23 cellular contexts compared by ENCODE assay signal in genomic region chr16:4994719-4995434, GRCh38. TPM values are rescaled to one million over a fixed set of nuclear protein-coding genes. Genes with fewer than 3 reads are reported as not detected.
A peak's percentile ranks its signal among the peaks of the same experiment; 100 is the strongest.
DNase-seq lines count a peak whose midpoint lies in the region; ATAC-seq and TF ChIP-seq lines count a peak whose summit lies in the region.
"Had no signal": no experiment of that assay in that cellular context is flagged by ENCODE, and none has a peak within 500 bp of the region (broad histone marks: within the 10 kb centered on the region; RNA-seq: fewer than 3 reads in every experiment).

No MANE protein-coding gene starts in this region.

- H4K8ac ChIP-seq in mesenchymal stem cell (ENCODE audit: low read length): no peak overlapping the region

- no peak overlapping the region for H3K14ac ChIP-seq in mesenchymal stem cell (ENCODE audit: low read length in 2 of 2)

- H3K27ac ChIP-seq in osteoblast (ENCODE audit: low read depth, low read length) (no peak overlapping the region), mesenchymal stem cell (ENCODE audit: low read length, poor library complexity, severe bottlenecking) (no peak overlapping the region)
- H3K27ac ChIP-seq: BLaER1 treated with 17β-estradiol and CSF1 and Interleukin-3, amounts not matched to agents 10 nM and 100 nM; brain microvascular endothelial cell; skin epidermis; tibial artery had no signal

- no peak overlapping the region for H3K4me2 ChIP-seq in osteoblast (ENCODE audit: insufficient read depth, low read length)
- no peak overlapping the region for H3K4me2 ChIP-seq in mesenchymal stem cell (ENCODE audit: low read length, poor library complexity, severe bottlenecking)
- H3K4me2 ChIP-seq: BLaER1 treated with 17β-estradiol and CSF1 and Interleukin-3, amounts not matched to agents 10 nM and 100 nM had no signal

- no peak overlapping the region for H2AK5ac ChIP-seq in mesenchymal stem cell (ENCODE audit: low read length, severe bottlenecking)

- no peak for ATAC-seq in GM18520 (IDR thresholded peaks at IDR 0.05; ENCODE audit: unreplicated experiment)
- ATAC-seq: SK-N-SH treated with all-trans-retinoic acid at 6 μM for 48 hours had no signal

- H3K4ac ChIP-seq in mesenchymal stem cell (ENCODE audit: low read depth in 1 of 2, low read length in 2 of 2): no peak overlapping the region

- no peak for TF ChIP-seq CTCF in AG10803 (conservative IDR thresholded peaks at IDR 0.05; ENCODE audit: low read length)
- TF ChIP-seq CTCF in osteoblast (IDR thresholded peaks at IDR 0.05; ENCODE audit: extremely low read depth, low read depth, low read length): no peak

- H4K20me1 ChIP-seq in osteoblast (ENCODE audit: insufficient read depth, low read length): no peaks in the 10 kb centered on the region
- H4K20me1 ChIP-seq: BLaER1 treated with 17β-estradiol and CSF1 and Interleukin-3, amounts not matched to agents 10 nM and 100 nM had no signal

- no peaks in the 10 kb centered on the region for H3K79me2 ChIP-seq in osteoblast (ENCODE audit: insufficient read depth, low read length)

- H2BK15ac ChIP-seq in mesenchymal stem cell (ENCODE audit: low read depth, poor library complexity, severe bottlenecking): no peak overlapping the region

- H2BK120ac ChIP-seq in mesenchymal stem cell (ENCODE audit: low read depth, low read length): no peak overlapping the region

- no peak overlapping the region for H2BK12ac ChIP-seq in mesenchymal stem cell (ENCODE audit: low read length in 2 of 2)

- WGBS in mesenchymal stem cell: 82% methylated on average over 17 of the region's 18 CpGs

- H3K4me1 ChIP-seq in adipocyte (ENCODE audit: control insufficient read depth, insufficient read depth, low read length) (no peaks in the 10 kb centered on the region), osteoblast (ENCODE audit: insufficient read depth, low read length) (no peaks in the 10 kb centered on the region), mesenchymal stem cell (ENCODE audit: control insufficient read depth, insufficient read depth, low read depth, low read length) (no peaks in the 10 kb centered on the region)
- H3K4me1 ChIP-seq: BLaER1 treated with 17β-estradiol and CSF1 and Interleukin-3, amounts not matched to agents 10 nM and 100 nM; tibial artery had no signal

- H3K18ac ChIP-seq in mesenchymal stem cell (ENCODE audit: low read depth in 1 of 2, low read length in 2 of 2): no peak overlapping the region

- no peaks in the 10 kb centered on the region for H3K9me3 ChIP-seq in adipocyte (ENCODE audit: control insufficient read depth, low read length)
- no peaks in the 10 kb centered on the region for H3K9me3 ChIP-seq in osteoblast (ENCODE audit: low read depth, low read length)
- no peaks in the 10 kb centered on the region for H3K9me3 ChIP-seq in mesenchymal stem cell (ENCODE audit: control insufficient read depth, low read length)
- H3K9me3 ChIP-seq: BLaER1 treated with 17β-estradiol and CSF1 and Interleukin-3, amounts not matched to agents 10 nM and 100 nM; tibial artery had no signal

- H3K23ac ChIP-seq in mesenchymal stem cell (ENCODE audit: low read length in 2 of 2): no peak overlapping the region

- no peaks in the 10 kb centered on the region for H3K36me3 ChIP-seq in adipocyte (ENCODE audit: control insufficient read depth, insufficient read depth, low read length, severe bottlenecking)
- no peaks in the 10 kb centered on the region for H3K36me3 ChIP-seq in osteoblast (ENCODE audit: insufficient read depth, low read length)
- no peaks in the 10 kb centered on the region for H3K36me3 ChIP-seq in mesenchymal stem cell (ENCODE audit: control insufficient read depth in 1 of 2, insufficient read depth in 2 of 2, low read depth in 1 of 2, low read length in 2 of 2)
- H3K36me3 ChIP-seq: BLaER1 treated with 17β-estradiol and CSF1 and Interleukin-3, amounts not matched to agents 10 nM and 100 nM; brain microvascular endothelial cell; tibial artery had no signal

- DNase-seq in AG10803 (ENCODE audit: low read depth) (peak; percentile 8), adipocyte (ENCODE audit: low read depth) (peak; percentile 34), hippocampal formation (lab: John Stamatoyannopoulos, UW) (peak; percentile 80 to 82), osteoblast (ENCODE audit: insufficient read length, low spot score, missing footprints) (peak; percentile 52), NCI-H1436 treated with DMSO at 0.1 percent for 48 hours (lab: John Stamatoyannopoulos, UW) (no peak), mesenchymal stem cell (no peak)
- DNase-seq in activated CD4-positive, CD25-positive, alpha-beta regulatory T cell treated with anti-CD3 and anti-CD28 coated beads, Interleukin-2, amount 50 U/mL, for 72 hours: no peak
- DNase-seq: activated CD4-positive, alpha-beta memory T cell treated with anti-CD3 and anti-CD28 coated beads for 36 hours; activated naive CD8-positive, alpha-beta T cell treated with anti-CD3 and anti-CD28 coated beads, Interleukin-2, amount 10 ng/mL, durations not matched to agents 7 days and 5 days; brain microvascular endothelial cell; cortex of kidney; glutamatergic neuron; H9; NCI-H146; stimulated activated naive CD4-positive, alpha-beta T cell treated with Interleukin-2 at 50 U/mL for 16 hours; T-helper 9 cell; tibial artery had no signal

- H2AFZ ChIP-seq in osteoblast (ENCODE audit: low read length) (no peak overlapping the region), mesenchymal stem cell (ENCODE audit: low read depth, low read length) (no peak overlapping the region)

- H3K9ac ChIP-seq in adipocyte (ENCODE audit: low read length) (no peak overlapping the region), mesenchymal stem cell (ENCODE audit: low read length) (no peak overlapping the region)
- H3K9ac ChIP-seq: BLaER1 treated with 17β-estradiol and CSF1 and Interleukin-3, amounts not matched to agents 10 nM and 100 nM had no signal

- no peak overlapping the region for H3K4me3 ChIP-seq in AG10803 (ENCODE audit: low read length)
- no peak overlapping the region for H3K4me3 ChIP-seq in adipocyte (ENCODE audit: low read length)
- H3K4me3 ChIP-seq in osteoblast (ENCODE audit: insufficient read depth, low read length): no peak overlapping the region
- no peak overlapping the region for H3K4me3 ChIP-seq in mesenchymal stem cell (ENCODE audit: insufficient read depth in 1 of 2, low read depth in 1 of 2, low read length in 2 of 2)
- H3K4me3 ChIP-seq: BLaER1 treated with 17β-estradiol and CSF1 and Interleukin-3, amounts not matched to agents 10 nM and 100 nM; skin epidermis; tibial artery had no signal

- H2BK5ac ChIP-seq in mesenchymal stem cell (ENCODE audit: low read depth, low read length, poor library complexity, severe bottlenecking): no peak overlapping the region

- H3K27me3 ChIP-seq in adipocyte (replicated peaks; ENCODE audit: control insufficient read depth, insufficient read depth, low read length) (no peaks in the 10 kb centered on the region), osteoblast (ENCODE audit: insufficient read depth, low read length) (peaks cover 6% of the 10 kb centered on the region), mesenchymal stem cell (ENCODE audit: control insufficient read depth in 1 of 2, insufficient read depth in 1 of 2, low read length in 2 of 2) (peaks cover 0 to 3% of the 10 kb centered on the region in 2 experiments)
- H3K27me3 ChIP-seq: BLaER1 treated with 17β-estradiol and CSF1 and Interleukin-3, amounts not matched to agents 10 nM and 100 nM; brain microvascular endothelial cell had no signal

- no peaks in the 10 kb centered on the region for H3K79me1 ChIP-seq in mesenchymal stem cell (replicated peaks; ENCODE audit: low read length, poor library complexity, severe bottlenecking)

- no peak overlapping the region for H4K91ac ChIP-seq in mesenchymal stem cell (ENCODE audit: low read length)

RNA-seq across cellular contexts. Expression of gene SEC14L5, which starts 36.7 kb away (rescaled TPM):
- total RNA-seq in osteoblast: under 0.01 and 0.29 TPM in 2 replicates
- polyA plus RNA-seq in mesenchymal stem cell (2013, experiment 1 of 2): 0.01 TPM
- not detected for polyA plus RNA-seq in mesenchymal stem cell (2013, experiment 2 of 2)
- total RNA-seq: MCF 10A, pulmonary artery endothelial cell had no signal

RNA-seq across cellular contexts. Expression of gene NAGPA, which starts 38.9 kb away (rescaled TPM):
- total RNA-seq in osteoblast: 29.8 and 40.2 TPM in 2 replicates
- 12.3 TPM for polyA plus RNA-seq in mesenchymal stem cell (2013, experiment 1 of 2)
- 13.2 TPM for polyA plus RNA-seq in mesenchymal stem cell (2013, experiment 2 of 2)

RNA-seq across cellular contexts. Expression of gene PPL, which starts 57.9 kb away (rescaled TPM):
- 24.2 and 27.1 TPM in 2 replicates for total RNA-seq in osteoblast
- polyA plus RNA-seq in mesenchymal stem cell (2013, experiment 1 of 2): 0.46 TPM
- 0.47 TPM for polyA plus RNA-seq in mesenchymal stem cell (2013, experiment 2 of 2)
- total RNA-seq: activated naive CD8-positive, alpha-beta T cell treated with anti-CD3 and anti-CD28 coated beads, Interleukin-2, amount 10 ng/mL, durations not matched to agents 7 days and 5 days had no signal

Comparison
In these comparisons a context has a peak if more than half of its experiments do, and no peak if none do; other contexts are left out.
1. DNase-seq: peak in AG10803 (single experiment), adipocyte (single experiment), hippocampal formation (2 of 2) and osteoblast (single experiment); none in activated CD4-positive, CD25-positive, alpha-beta regulatory T cell treated with anti-CD3 and anti-CD28 coated beads, Interleukin-2, amount 50 U/mL, for 72 hours (single experiment), NCI-H1436 treated with DMSO at 0.1 percent for 48 hours (single experiment) and mesenchymal stem cell (single experiment).